In genomic region chr16:57445510-57445909, GRCh38 we compare ENCODE assay signal across 20 cellular contexts. TPM values are rescaled to one million over a fixed set of nuclear protein-coding genes. Genes with fewer than 3 reads are reported as not detected.
DNase-seq lines count a peak whose midpoint lies in the region; ATAC-seq and TF ChIP-seq lines count a peak whose summit lies in the region.
"Had no signal": no experiment of that assay in that cellular context is flagged by ENCODE, and none has a peak within 500 bp of the region (broad histone marks: within the 10 kb centered on the region; RNA-seq: fewer than 3 reads in every experiment).

No MANE protein-coding gene starts in this region.

- H3K79me2 ChIP-seq in osteoblast (ENCODE audit: insufficient read depth, low read length), result peaks cover 89% of the 10 kb centered on the region

- no peak for DNase-seq in activated naive CD8-positive, alpha-beta T cell treated with anti-CD3 and anti-CD28 coated beads for 36 hours
- no peak for DNase-seq in RWPE1 (ENCODE audit: low spot score)
- DNase-seq in osteoblast (ENCODE audit: insufficient read length, low spot score, missing footprints), result no peak
- no peak for DNase-seq in cardiac septum (ENCODE audit: low spot score)
- DNase-seq: activated CD4-positive, alpha-beta T cell treated with anti-CD3 and anti-CD28 coated beads, Interleukin-2, amount 50 U/mL, for 1 hour; EL; gastrocnemius medialis; naive thymus-derived CD4-positive, alpha-beta T cell; NCI-H187 treated with DMSO at 0.1 percent for 48 hours; NK-92 treated with Interleukin-12 subunit alpha and Interleukin-12 subunit beta, amount 100 ng/mL, for 24 hours; uterus had no signal

- H4K20me1 ChIP-seq in osteoblast (ENCODE audit: insufficient read depth, low read length), result no peaks in the 10 kb centered on the region

- H3K4me1 ChIP-seq in osteoblast (ENCODE audit: insufficient read depth, low read length), result peaks cover 18% of the 10 kb centered on the region
- H3K4me1 ChIP-seq: uterus had no signal

- no peaks in the 10 kb centered on the region for H3K27me3 Mint-ChIP-seq in activated naive CD8-positive, alpha-beta T cell
- H3K27me3 Mint-ChIP-seq in activated naive CD8-positive, alpha-beta T cell treated with anti-CD3 and anti-CD28 coated beads for 36 hours, result no peaks in the 10 kb centered on the region
- H3K27me3 Mint-ChIP-seq: central memory CD8-positive, alpha-beta T cell; memory B cell; naive thymus-derived CD4-positive, alpha-beta T cell; progenitor cell of endocrine pancreas had no signal

- ATAC-seq in GM19455 (IDR thresholded peaks at IDR 0.05; ENCODE audit: unreplicated experiment), result no peak
- ATAC-seq: gastrocnemius medialis; naive thymus-derived CD4-positive, alpha-beta T cell had no signal

- TF ChIP-seq CTCF in RWPE1 (conservative IDR thresholded peaks at IDR 0.05; ENCODE audit: low read depth), result no peak
- TF ChIP-seq CTCF in osteoblast (IDR thresholded peaks at IDR 0.05; ENCODE audit: extremely low read depth, low read depth, low read length), result no peak

- peaks cover 7% of the 10 kb centered on the region for H3K36me3 ChIP-seq in osteoblast (ENCODE audit: insufficient read depth, low read length)
- H3K36me3 ChIP-seq: uterus had no signal

- peak overlapping the region; percentile 67 for H3K4me3 Mint-ChIP-seq in activated naive CD8-positive, alpha-beta T cell
- no peak overlapping the region for H3K4me3 Mint-ChIP-seq in activated naive CD8-positive, alpha-beta T cell treated with anti-CD3 and anti-CD28 coated beads for 36 hours

- no peak overlapping the region for H3K4me2 ChIP-seq in osteoblast (ENCODE audit: insufficient read depth, low read length)

- intact Hi-C loops in cardiac septum (cut with DNase I), result loop anchor here (5.0 kb wide), 1 partner anchor 42 kb away; the partner anchor contains the start of gene DOK4

- H3K36me3 Mint-ChIP-seq in activated naive CD8-positive, alpha-beta T cell, result peaks cover 8% of the 10 kb centered on the region
- H3K36me3 Mint-ChIP-seq in activated naive CD8-positive, alpha-beta T cell treated with anti-CD3 and anti-CD28 coated beads for 36 hours, result peaks cover 28% of the 10 kb centered on the region

- no peak overlapping the region for H3K4me3 ChIP-seq in osteoblast (ENCODE audit: insufficient read depth, low read length)

- H2AFZ ChIP-seq in osteoblast (ENCODE audit: low read length), result no peak overlapping the region

- CTCF ChIA-PET in RWPE1 (lab: Yijun Ruan, JAX), result no interaction called here

- H3K9me3 ChIP-seq in osteoblast (ENCODE audit: low read depth, low read length), result no peaks in the 10 kb centered on the region
- H3K9me3 ChIP-seq: gastrocnemius medialis, HAP-1, uterus had no signal

- no peaks in the 10 kb centered on the region for H3K27me3 ChIP-seq in osteoblast (ENCODE audit: insufficient read depth, low read length)
- H3K27me3 ChIP-seq: gastrocnemius medialis, uterus had no signal

- no peak overlapping the region for H3K27ac Mint-ChIP-seq in activated naive CD8-positive, alpha-beta T cell
- H3K27ac Mint-ChIP-seq in activated naive CD8-positive, alpha-beta T cell treated with anti-CD3 and anti-CD28 coated beads for 36 hours, result no peak overlapping the region

- POLR2A ChIA-PET in RWPE1 (lab: Yijun Ruan, JAX; ENCODE audit: low non-redundant PET), result no interaction called here

- peak overlapping the region; percentile 12 for H3K27ac ChIP-seq in RWPE1
- H3K27ac ChIP-seq in osteoblast (ENCODE audit: low read depth, low read length), result peak overlapping the region; percentile 34
- H3K27ac ChIP-seq: uterus had no signal

- H3K4me1 Mint-ChIP-seq in activated naive CD8-positive, alpha-beta T cell (ENCODE audit: low read depth), result peaks cover 42% of the 10 kb centered on the region
- H3K4me1 Mint-ChIP-seq in activated naive CD8-positive, alpha-beta T cell treated with anti-CD3 and anti-CD28 coated beads for 36 hours, result peaks cover 34% of the 10 kb centered on the region

- no peaks in the 10 kb centered on the region for H3K9me3 Mint-ChIP-seq in activated naive CD8-positive, alpha-beta T cell (ENCODE audit: low read depth)
- peaks cover 2% of the 10 kb centered on the region for H3K9me3 Mint-ChIP-seq in activated naive CD8-positive, alpha-beta T cell treated with anti-CD3 and anti-CD28 coated beads for 36 hours
- H3K9me3 Mint-ChIP-seq: central memory CD8-positive, alpha-beta T cell had no signal

RNA-seq across cellular contexts. Expression of gene CIAPIN1, which starts 1.7 kb away (rescaled TPM):
- total RNA-seq in activated naive CD8-positive, alpha-beta T cell treated with anti-CD3 and anti-CD28 coated beads for 36 hours, result 10 to 100 TPM; 71.3 to 73.6 TPM
- total RNA-seq in osteoblast (39.8 and 45.1 TPM in 2 replicates), cardiac septum (60.1 TPM)

RNA-seq across cellular contexts. Expression of gene COQ9, which starts 1.8 kb away (rescaled TPM):
- total RNA-seq in activated naive CD8-positive, alpha-beta T cell treated with anti-CD3 and anti-CD28 coated beads for 36 hours, result 10 to 100 TPM; 46.3 to 49.6 TPM
- total RNA-seq in osteoblast (38.6 and 39.8 TPM in 2 replicates), cardiac septum (156 TPM)

RNA-seq across cellular contexts. Expression of gene POLR2C, which starts 17.0 kb away (rescaled TPM):
- 10 to 100 TPM; 72.1 to 76.2 TPM for total RNA-seq in activated naive CD8-positive, alpha-beta T cell treated with anti-CD3 and anti-CD28 coated beads for 36 hours
- total RNA-seq in osteoblast, result 95.2 and 97.8 TPM in 2 replicates
- 46.9 TPM for total RNA-seq in cardiac septum

RNA-seq across cellular contexts. Expression of gene DOK4, which starts 40.8 kb away (rescaled TPM):
- 1 to 10 TPM; 4.5 to 4.8 TPM for total RNA-seq in activated naive CD8-positive, alpha-beta T cell treated with anti-CD3 and anti-CD28 coated beads for 36 hours
- total RNA-seq in osteoblast, result 27.1 and 29.0 TPM in 2 replicates
- total RNA-seq in cardiac septum, result 11.5 TPM

RNA-seq across cellular contexts. Expression of gene CCL17, which starts 40.9 kb away (rescaled TPM):
- not detected for total RNA-seq in activated naive CD8-positive, alpha-beta T cell treated with anti-CD3 and anti-CD28 coated beads for 36 hours
- not detected in 2 replicates for total RNA-seq in osteoblast
- not detected for total RNA-seq in cardiac septum
- total RNA-seq: gastrocnemius medialis, progenitor cell of endocrine pancreas, RPMI7951, skeletal muscle tissue, subcutaneous adipose tissue, uterus had no signal
